Comparison of ENCODE assay signal across 11 cellular contexts in the genomic region with DNA sequence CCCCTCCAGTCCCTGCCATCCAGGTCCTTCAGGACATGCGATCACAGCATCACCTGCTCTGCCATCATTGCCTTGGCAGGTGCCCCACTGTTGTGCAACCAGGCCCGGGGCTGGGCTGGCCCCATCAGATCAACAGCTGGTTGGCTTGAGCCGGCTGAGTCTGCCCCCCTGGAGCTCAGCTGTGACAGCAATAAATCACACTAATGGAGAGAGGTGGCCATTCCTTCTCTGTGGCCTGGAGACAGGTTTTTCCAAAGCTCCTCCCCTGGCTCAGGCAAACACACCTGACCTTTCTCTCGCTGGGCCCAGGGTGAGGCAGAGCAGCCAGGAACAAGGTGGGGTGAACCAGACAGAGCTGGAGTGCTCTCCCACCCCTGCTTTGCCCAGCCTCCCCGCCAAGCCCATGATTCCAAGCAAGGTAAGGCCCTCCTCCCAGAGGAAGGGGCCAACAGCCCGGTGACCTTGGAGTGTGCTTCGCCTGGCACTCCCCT. TPM values are rescaled to one million over a fixed set of nuclear protein-coding genes. Genes with fewer than 3 reads are reported as not detected.
DNase-seq lines count a peak whose midpoint lies in the region; ATAC-seq and TF ChIP-seq lines count a peak whose summit lies in the region.
"Had no signal": no experiment of that assay in that cellular context is flagged by ENCODE, and none has a peak within 500 bp of the region (broad histone marks: within the 10 kb centered on the region; RNA-seq: fewer than 3 reads in every experiment).

No MANE protein-coding gene starts in this region.

- ATAC-seq in left ventricle myocardium superior (peak; percentile 37), HG02884 (IDR thresholded peaks at IDR 0.05; ENCODE audit: unreplicated experiment) (no peak), HG02852 (IDR thresholded peaks at IDR 0.05; ENCODE audit: unreplicated experiment) (no peak)

- DNase-seq in activated CD4-positive, CD25-positive, alpha-beta regulatory T cell treated with anti-CD3 and anti-CD28 coated beads, Interleukin-2, amount 50 U/mL, for 72 hours, result peak; percentile 28
- no peak for DNase-seq in activated CD4-positive, CD25-positive, alpha-beta regulatory T cell (lab: John Stamatoyannopoulos, UW)
- DNase-seq in NCI-H345 treated with DMSO at 0.1 percent for 48 hours (lab: John Stamatoyannopoulos, UW; ENCODE audit: unreplicated experiment) (peak; percentile 72), left ventricle myocardium superior (peak; percentile 62), ascending aorta (ENCODE audit: low spot score in 2 of 2) (no peak)
- DNase-seq in stimulated activated CD8-positive, alpha-beta memory T cell treated with anti-CD3 and anti-CD28 coated beads, Interleukin-4, amount 100 ng/mL, for 48 hours, result peak; percentile 18
- DNase-seq: hippocampal formation, retina had no signal

- no peaks in the 10 kb centered on the region for H3K4me1 ChIP-seq in ascending aorta

- TF ChIP-seq CTCF in ascending aorta (IDR thresholded peaks at IDR 0.05), result no peak

- no peaks in the 10 kb centered on the region for H3K27me3 ChIP-seq in ascending aorta

- no peak overlapping the region for H3K27ac ChIP-seq in ascending aorta

- H3K9me3 ChIP-seq in ascending aorta, result no peaks in the 10 kb centered on the region

- intact Hi-C loops in left ventricle myocardium superior (cut with micrococcal nuclease) (no loop called here), ascending aorta (cut with DNase I) (no loop called here)

- H3K4me3 ChIP-seq in ascending aorta, result no peak overlapping the region

- no peaks in the 10 kb centered on the region for H3K36me3 ChIP-seq in ascending aorta

RNA-seq across cellular contexts. Expression of a gene that starts 8.9 kb away (rescaled TPM):
- total RNA-seq in left ventricle myocardium superior, result 1.4 TPM
- total RNA-seq in ascending aorta, result not detected
- total RNA-seq: astrocyte had no signal

RNA-seq across cellular contexts. Expression of a gene that starts 36.4 kb away (rescaled TPM):
- 1.2 TPM for total RNA-seq in left ventricle myocardium superior
- not detected for total RNA-seq in ascending aorta

RNA-seq across cellular contexts. Expression of a gene that starts 43.0 kb away (rescaled TPM):
- 35.4 TPM for total RNA-seq in left ventricle myocardium superior
- 16.4 TPM for total RNA-seq in ascending aorta

Comparison
In these comparisons a context has a peak if more than half of its experiments do, and no peak if none do; other contexts are left out.
1. DNase-seq: peak in activated CD4-positive, CD25-positive, alpha-beta regulatory T cell treated with anti-CD3 and anti-CD28 coated beads, Interleukin-2, amount 50 U/mL, for 72 hours (single experiment), NCI-H345 treated with DMSO at 0.1 percent for 48 hours (single experiment), left ventricle myocardium superior (single experiment) and stimulated activated CD8-positive, alpha-beta memory T cell treated with anti-CD3 and anti-CD28 coated beads, Interleukin-4, amount 100 ng/mL, for 48 hours (single experiment); none in activated CD4-positive, CD25-positive, alpha-beta regulatory T cell (0 of 4) and ascending aorta (0 of 2).